ENCODE assay signal across 9 cellular contexts in the genomic region with DNA sequence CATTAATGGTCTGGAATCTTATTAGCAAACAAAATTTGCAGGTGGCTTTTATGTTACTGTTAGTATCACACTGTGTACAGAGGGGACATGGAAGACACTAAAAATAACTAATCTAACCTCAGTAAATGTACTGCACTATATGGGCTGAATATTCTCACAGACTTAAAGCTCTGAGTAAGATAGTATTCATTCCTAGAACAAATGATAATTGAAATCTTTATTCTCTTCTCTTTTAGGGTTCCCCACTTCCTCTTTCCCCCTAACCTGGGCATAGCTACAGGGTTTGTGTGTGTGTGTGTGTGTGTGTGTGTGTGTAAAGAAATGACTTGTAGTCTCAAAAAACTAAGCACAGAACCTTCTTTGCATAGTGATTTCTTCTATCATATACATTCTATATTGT. TPM values are rescaled to one million over a fixed set of nuclear protein-coding genes. Genes with fewer than 3 reads are reported as not detected.
DNase-seq lines count a peak whose midpoint lies in the region; ATAC-seq and TF ChIP-seq lines count a peak whose summit lies in the region.
"Had no signal": no experiment of that assay in that cellular context is flagged by ENCODE, and none has a peak within 500 bp of the region (broad histone marks: within the 10 kb centered on the region; RNA-seq: fewer than 3 reads in every experiment).

No MANE protein-coding gene starts in this region.

- no peak overlapping the region for H3K4me3 Mint-ChIP-seq in osteocyte (ENCODE audit: unreplicated experiment)

- H3K9me3 Mint-ChIP-seq in osteocyte (ENCODE audit: unreplicated experiment) = no peaks in the 10 kb centered on the region
- H3K9me3 Mint-ChIP-seq: HFFc6 had no signal

- H3K4me1 ChIP-seq in breast epithelium (peaks cover 0 to 6% of the 10 kb centered on the region in 2 donors), subcutaneous abdominal adipose tissue (ENCODE audit: control insufficient read depth in 5 of 5, insufficient read depth in 5 of 5, low read length in 5 of 5) (peaks cover 0 to 14% (median 11%) of the 10 kb centered on the region in 5 donors)

- peak overlapping the region in 2 of 5 donors; percentile 40 to 48 for H3K9ac ChIP-seq in subcutaneous abdominal adipose tissue (ENCODE audit: low read length in 5 of 5)

- H3K27ac ChIP-seq in breast epithelium = peak overlapping the region; percentile 59 to 75
- H3K27ac ChIP-seq in subcutaneous abdominal adipose tissue (ENCODE audit: low read depth, low read length) = peak overlapping the region; percentile 91

- TF ChIP-seq POLR2A in breast epithelium (IDR thresholded peaks at IDR 0.05) = no peak

- no peaks in the 10 kb centered on the region for H3K36me3 Mint-ChIP-seq in osteocyte (ENCODE audit: unreplicated experiment)
- H3K36me3 Mint-ChIP-seq: brain had no signal

- H3K27me3 Mint-ChIP-seq in osteocyte (ENCODE audit: unreplicated experiment) = no peaks in the 10 kb centered on the region
- H3K27me3 Mint-ChIP-seq: brain had no signal

- H3K36me3 ChIP-seq in breast epithelium = no peaks in the 10 kb centered on the region
- H3K36me3 ChIP-seq in subcutaneous abdominal adipose tissue (ENCODE audit: control insufficient read depth in 5 of 5, insufficient read depth in 5 of 5, low read length in 5 of 5) = no peaks in the 10 kb centered on the region

- H3K27me3 ChIP-seq in breast epithelium (no peaks in the 10 kb centered on the region), subcutaneous abdominal adipose tissue (ENCODE audit: control insufficient read depth in 5 of 5, insufficient read depth in 4 of 5, low read length in 5 of 5) (peaks cover 0 to 2% (median 0%) of the 10 kb centered on the region in 5 donors)

- H3K9me3 ChIP-seq in breast epithelium (no peaks in the 10 kb centered on the region), subcutaneous abdominal adipose tissue (ENCODE audit: control insufficient read depth in 5 of 5, low read length in 5 of 5) (peaks cover 0 to 4% (median 0%) of the 10 kb centered on the region in 5 donors)

- no peak overlapping the region for H3K27ac Mint-ChIP-seq in osteocyte (ENCODE audit: unreplicated experiment)

- no peak for DNase-seq in breast epithelium (ENCODE audit: low spot score in 2 of 2)
- DNase-seq in osteocyte (ENCODE audit: extremely low spot score, unreplicated experiment) = no peak
- DNase-seq in C1 segment of cervical spinal cord (lab: John Stamatoyannopoulos, UW) = no peak
- no peak for DNase-seq in NCI-H748 treated with DMSO at 0.1 percent for 48 hours (lab: John Stamatoyannopoulos, UW)

- no peak for TF ChIP-seq CTCF in breast epithelium (IDR thresholded peaks at IDR 0.05)
- TF ChIP-seq CTCF in osteocyte (IDR thresholded peaks at IDR 0.05) = no peak

- H3K4me3 ChIP-seq in breast epithelium (no peak overlapping the region), subcutaneous abdominal adipose tissue (ENCODE audit: low read depth in 1 of 5, low read length in 5 of 5) (no peak overlapping the region)

- intact Hi-C loops in breast epithelium (cut with DNase I; ENCODE audit: low total_unique reads) = no loop called here

- peaks cover 4% of the 10 kb centered on the region for H3K4me1 Mint-ChIP-seq in osteocyte (ENCODE audit: unreplicated experiment)

- peak; percentile 78 for ATAC-seq in GM19438 (IDR thresholded peaks at IDR 0.05; ENCODE audit: low read depth, unreplicated experiment)
- peak; percentile 73 for ATAC-seq in HG03095 (IDR thresholded peaks at IDR 0.05; ENCODE audit: unreplicated experiment)

RNA-seq across cellular contexts. Expression of gene HECTD1, which starts 21.4 kb away (rescaled TPM):
- 100 to 1,000 TPM; 242 to 276 (median 252) TPM for total RNA-seq in breast epithelium
- 160 and 175 TPM in 2 replicates for total RNA-seq in osteocyte
